In genomic region chr14:36820901-36821300, GRCh38 we compare ENCODE assay signal across 25 cellular contexts.
"Had no signal": no experiment of that assay in that cellular context is flagged by ENCODE, and none has a peak within 500 bp of the region (broad histone marks: within the 10 kb centered on the region; RNA-seq: fewer than 3 reads in every experiment).

No MANE protein-coding gene starts in this region.

- H3K27ac ChIP-seq: ascending aorta, esophagus squamous epithelium, gastrocnemius medialis, left ventricle myocardium inferior, pancreas, prostate gland, sigmoid colon, uterus, WERI-Rb-1 had no signal

- H3K4me3 ChIP-seq: ascending aorta, esophagus squamous epithelium, gastrocnemius medialis, left ventricle myocardium inferior, pancreas, prostate gland, sigmoid colon, uterus had no signal

- DNase-seq: activated CD4-positive, alpha-beta memory T cell treated with anti-CD3 and anti-CD28 coated beads for 36 hours; activated CD4-positive, alpha-beta T cell treated with anti-CD3 and anti-CD28 coated beads, Interleukin-2, amount 10 ng/mL, durations not matched to agents 24 days and 14 days; activated CD4-positive, CD25-positive, alpha-beta regulatory T cell treated with anti-CD3 and anti-CD28 coated beads, Interleukin-2, amount 50 U/mL, for 72 hours; activated CD8-positive, alpha-beta memory T cell treated with anti-CD3 and anti-CD28 coated beads, Interleukin-2, amount 50 U/mL, for 48 hours; activated gamma-delta T cell; activated naive CD4-positive, alpha-beta T cell treated with anti-CD3 and anti-CD28 coated beads, Interleukin-2, amount 10 ng/mL, durations not matched to agents 7 days and 5 days; activated naive CD8-positive, alpha-beta T cell treated with anti-CD3 and anti-CD28 coated beads, Interleukin-2, amount 10 ng/mL, durations not matched to agents 7 days and 5 days; activated T-cell treated with anti-CD3 and anti-CD28 coated beads, Interleukin-2, amount 50 U/mL, for 24 hours; caudate nucleus; esophagus squamous epithelium; gastrocnemius medialis; glutamatergic neuron; left ventricle myocardium inferior; naive thymus-derived CD4-positive, alpha-beta T cell; nucleus accumbens; pancreas; retina; sigmoid colon; small intestine; stimulated activated CD4-positive, alpha-beta T cell treated with anti-CD3 and anti-CD28 coated beads, Interleukin-4, amount 100 ng/mL, for 24 hours; T1000; uterus; WERI-Rb-1 had no signal
